ENCODE assay signal across 1 cellular context in genomic region chr19:58406818-58407657, GRCh38.
TF ChIP-seq lines count a peak whose summit lies in the region.

No MANE protein-coding gene starts in this region.

TF ChIP-seq in H1, 55 proteins besides CTCF, POLR2A, EP300 and RAD21:
- TF ChIP-seq EGR1 (IDR thresholded peaks at IDR 0.05; ENCODE audit: borderline replicate concordance, low read depth, low read length) = no peak
- no peak for TF ChIP-seq TCF12 (IDR thresholded peaks at IDR 0.05; ENCODE audit: low read depth, low read length)
- no peak for TF ChIP-seq CEBPB (IDR thresholded peaks at IDR 0.05; ENCODE audit: low read depth, low read length)
- peak; percentile 89 for TF ChIP-seq TEAD4 (IDR thresholded peaks at IDR 0.05; ENCODE audit: low read depth, low read length)
- TF ChIP-seq POLR2AphosphoS5 (IDR thresholded peaks at IDR 0.05; ENCODE audit: low read depth, low read length) = no peak
